26 cellular contexts compared by ENCODE assay signal in genomic region chr5:172568308-172568923, GRCh38.
"Had no signal": no experiment of that assay in that cellular context is flagged by ENCODE, and none has a peak within 500 bp of the region (broad histone marks: within the 10 kb centered on the region; RNA-seq: fewer than 3 reads in every experiment).

No MANE protein-coding gene starts in this region.

- H3K9ac ChIP-seq: parathyroid adenoma had no signal

- FAIRE-seq: colon, keratinocyte had no signal

- ATAC-seq: esophagus mucosa; gastrocnemius medialis; left lung; lower lobe of right lung; natural killer cell treated with Interleukin-12 subunit alpha and Interleukin-12 subunit beta and Interleukin-15 and Interleukin-18, amount 100 ng/mL, for 72 hours; right lobe of liver; stimulated activated effector memory CD8-positive, alpha-beta T cell treated with anti-CD3 and anti-CD28 coated beads, Interleukin-12 subunit alpha, Interleukin-12 subunit beta, amount 100 ng/mL, for 72 hours had no signal

- H3K36me3 Mint-ChIP-seq: naive B cell; natural killer cell treated with Interleukin-12 subunit alpha and Interleukin-12 subunit beta and Interleukin-15 and Interleukin-18, amount 100 ng/mL, for 72 hours; stimulated activated effector memory CD8-positive, alpha-beta T cell treated with anti-CD3 and anti-CD28 coated beads, Interleukin-12 subunit alpha, Interleukin-12 subunit beta, amount 100 ng/mL, for 72 hours; type B pancreatic cell had no signal

- H3K9me3 Mint-ChIP-seq: dendritic cell treated with granulocyte-macrophage colony-stimulating factor and Interleukin-4, amounts not matched to agents 40 ng/mL and 50 ng/mL, for 4 days; endodermal cell; natural killer cell treated with Interleukin-12 subunit alpha and Interleukin-12 subunit beta and Interleukin-15 and Interleukin-18, amount 100 ng/mL, for 72 hours; neural crest cell; stimulated activated effector memory CD8-positive, alpha-beta T cell treated with anti-CD3 and anti-CD28 coated beads, Interleukin-12 subunit alpha, Interleukin-12 subunit beta, amount 100 ng/mL, for 72 hours; type B pancreatic cell had no signal

- H3K4me3 Mint-ChIP-seq: dendritic cell treated with granulocyte-macrophage colony-stimulating factor and Interleukin-4, amounts not matched to agents 40 ng/mL and 50 ng/mL, for 4 days; endodermal cell; naive B cell; natural killer cell treated with Interleukin-12 subunit alpha and Interleukin-12 subunit beta and Interleukin-15 and Interleukin-18, amount 100 ng/mL, for 72 hours; neural crest cell; stimulated activated effector memory CD8-positive, alpha-beta T cell treated with anti-CD3 and anti-CD28 coated beads, Interleukin-12 subunit alpha, Interleukin-12 subunit beta, amount 100 ng/mL, for 72 hours; type B pancreatic cell had no signal

- H3K4me1 ChIP-seq: left lung, lower lobe of right lung had no signal

- H3K4me3 ChIP-seq: gastrocnemius medialis, left lung, lower lobe of right lung, right lobe of liver, stomach, thyroid gland had no signal

- DNase-seq: effector CD8-positive, alpha-beta T cell; endodermal cell; foreskin fibroblast; gastrocnemius medialis; head of caudate nucleus; left lung; lower lobe of right lung; naive B cell; right lobe of liver; stimulated activated CD4-positive, alpha-beta T cell treated with anti-CD3 and anti-CD28 coated beads, Interleukin-2, amount 100 ng/mL, for 24 hours; stimulated activated CD4-positive, alpha-beta T cell treated with anti-CD3 and anti-CD28 coated beads, Interleukin-4, amount 100 ng/mL, for 24 hours; stimulated activated naive CD4-positive, alpha-beta T cell treated with Interleukin-2 at 50 U/mL for 16 hours; stomach; thyroid gland had no signal

- H3K9me3 ChIP-seq: gastrocnemius medialis, left lung, lower lobe of right lung, neutrophil, right lobe of liver, stomach, thyroid gland had no signal

- H3K36me3 ChIP-seq: gastrocnemius medialis, left lung, lower lobe of right lung, neutrophil, right lobe of liver, stomach, thyroid gland had no signal

- H3K27me3 ChIP-seq: gastrocnemius medialis, left lung, neutrophil, right lobe of liver, stomach, thyroid gland had no signal

- H3K4me1 Mint-ChIP-seq: naive B cell; stimulated activated effector memory CD8-positive, alpha-beta T cell treated with anti-CD3 and anti-CD28 coated beads, Interleukin-12 subunit alpha, Interleukin-12 subunit beta, amount 100 ng/mL, for 72 hours had no signal

- H3K27ac ChIP-seq: epithelial cell of prostate, gastrocnemius medialis, left lung, lower lobe of right lung, neutrophil, parathyroid adenoma, right lobe of liver, thyroid gland had no signal

- H3K27ac Mint-ChIP-seq: dendritic cell treated with granulocyte-macrophage colony-stimulating factor and Interleukin-4, amounts not matched to agents 40 ng/mL and 50 ng/mL, for 4 days; endodermal cell; natural killer cell treated with Interleukin-12 subunit alpha and Interleukin-12 subunit beta and Interleukin-15 and Interleukin-18, amount 100 ng/mL, for 72 hours; progenitor cell of endocrine pancreas; stimulated activated effector memory CD8-positive, alpha-beta T cell treated with anti-CD3 and anti-CD28 coated beads, Interleukin-12 subunit alpha, Interleukin-12 subunit beta, amount 100 ng/mL, for 72 hours; type B pancreatic cell had no signal
